In genomic region chr19:47346024-47346423, GRCh38 we compare ENCODE assay signal across 9 cellular contexts. TPM values are rescaled to one million over a fixed set of nuclear protein-coding genes. Genes with fewer than 3 reads are reported as not detected.
"Had no signal": no experiment of that assay in that cellular context is flagged by ENCODE, and none has a peak within 500 bp of the region (broad histone marks: within the 10 kb centered on the region; RNA-seq: fewer than 3 reads in every experiment).

No MANE protein-coding gene starts in this region.

RNA-seq across cellular contexts. Expression of gene C5AR2, which starts 14.0 kb away (rescaled TPM):
- total RNA-seq: activated naive CD4-positive, alpha-beta T cell treated with anti-CD3 and anti-CD28 coated beads for 36 hours; activated naive CD4-positive, alpha-beta T cell treated with anti-CD3 and anti-CD28 coated beads, Interleukin-2, amount 50 U/mL, for 72 hours; activated naive CD8-positive, alpha-beta T cell treated with anti-CD3 and anti-CD28 coated beads for 36 hours; activated T-cell treated with anti-CD3 and anti-CD28 coated beads, Interleukin-2, amount 50 U/mL, for 4 hours; activated T-cell treated with anti-CD3 and anti-CD28 coated beads, Interleukin-2, amount 50 U/mL, for 72 hours; activated T-helper 1 cell treated with anti-CD3 and anti-CD28 coated beads, Interleukin-12 subunit alpha, Interleukin-12 subunit beta, Interleukin-2, Interleukin-4 antibody, amounts not matched to agents 30 ng/mL and 10 ng/mL and 1 ng/mL, durations not matched to agents 14 hours and 24 hours and 36 hours; activated T-helper 2 cell treated with anti-CD3 and anti-CD28 coated beads, Interferon-gamma antibody, Interleukin-2, Interleukin-4, amounts not matched to agents 10 μg/mL and 5 μg/mL and 100 μg/mL, durations not matched to agents 14 hours and 24 hours and 36 hours; astrocyte; cardiac muscle cell had no signal
- polyA plus RNA-seq: cardiac muscle cell had no signal

RNA-seq across cellular contexts. Expression of gene C5AR1, which starts 36.4 kb away (rescaled TPM):
- total RNA-seq: cardiac muscle cell had no signal
- polyA plus RNA-seq: cardiac muscle cell had no signal
